ENCODE assay signal across 11 cellular contexts in genomic region chr5:177430146-177430951, GRCh38. TPM values are rescaled to one million over a fixed set of nuclear protein-coding genes. Genes with fewer than 3 reads are reported as not detected.
DNase-seq lines count a peak whose midpoint lies in the region; TF ChIP-seq lines count a peak whose summit lies in the region.
"Had no signal": no experiment of that assay in that cellular context is flagged by ENCODE, and none has a peak within 500 bp of the region (broad histone marks: within the 10 kb centered on the region; RNA-seq: fewer than 3 reads in every experiment).

No MANE protein-coding gene starts in this region.

- no peak for TF ChIP-seq POLR2A in transverse colon (IDR thresholded peaks at IDR 0.05)
- TF ChIP-seq POLR2A in tibial nerve (IDR thresholded peaks at IDR 0.05), result no peak
- no peak for TF ChIP-seq POLR2A in ovary (IDR thresholded peaks at IDR 0.05)

- no peaks in the 10 kb centered on the region for H3K9me3 Mint-ChIP-seq in activated naive CD4-positive, alpha-beta T cell treated with anti-CD3 and anti-CD28 coated beads, Interleukin-2, amount 50 U/mL, for 24 hours
- H3K9me3 Mint-ChIP-seq in endodermal cell, result no peaks in the 10 kb centered on the region

- no peak for DNase-seq in activated naive CD4-positive, alpha-beta T cell treated with Interleukin-2 at 50 U/mL for 16 hours
- peak; percentile 56 to 65 for DNase-seq in SJCRH30
- peak; percentile 41 for DNase-seq in endodermal cell
- peak; percentile 66 for DNase-seq in transverse colon
- DNase-seq in tibial nerve (ENCODE audit: low spot score in 2 of 2), result no peak
- DNase-seq in HT-29 (ENCODE audit: low spot score), result no peak
- DNase-seq in ovary, result no peak
- DNase-seq: left ventricle myocardium inferior had no signal

- H3K9ac ChIP-seq in endodermal cell (ENCODE audit: extremely low read depth, low read length, poor library complexity, severe bottlenecking), result no peak overlapping the region

- TF ChIP-seq CTCF in endodermal cell (conservative IDR thresholded peaks at IDR 0.05), result no peak
- no peak for TF ChIP-seq CTCF in transverse colon (IDR thresholded peaks at IDR 0.05)
- no peak for TF ChIP-seq CTCF in tibial nerve (IDR thresholded peaks at IDR 0.05)
- TF ChIP-seq CTCF in ovary (IDR thresholded peaks at IDR 0.05), result no peak

- intact Hi-C loops in transverse colon (cut with DNase I; ENCODE audit: low total_unique reads), result no loop called here
- intact Hi-C loops in ovary (cut with DNase I), result no loop called here

- H3K4me3 Mint-ChIP-seq in activated naive CD4-positive, alpha-beta T cell treated with anti-CD3 and anti-CD28 coated beads, Interleukin-2, amount 50 U/mL, for 24 hours, result peak overlapping the region; percentile 93
- no peak overlapping the region for H3K4me3 Mint-ChIP-seq in endodermal cell

- 92 to 93% methylated on average over 12 to 26 of the region's 26 CpGs for WGBS in endodermal cell (ENCODE audit: insufficient coverage in 1 of 2, insufficient read length in 1 of 2), 2 experiments
- WGBS in transverse colon (ENCODE audit: low coverage in 1 of 2), 2 donors, result 92% methylated on average over 21 of the region's 26 CpGs; no CpG with 5 or more reads in 1 of the 2 donors
- 84% methylated on average over 25 to 26 of the region's 26 CpGs for WGBS in tibial nerve, 2 donors
- WGBS in ovary, 3 donors, result 89 to 91% (median 90%) methylated on average over 24 to 26 of the region's 26 CpGs

- H3K36me3 Mint-ChIP-seq in activated naive CD4-positive, alpha-beta T cell treated with anti-CD3 and anti-CD28 coated beads, Interleukin-2, amount 50 U/mL, for 24 hours, result peaks cover 10% of the 10 kb centered on the region
- H3K36me3 Mint-ChIP-seq in endodermal cell (ENCODE audit: low read depth), result peaks cover 18% of the 10 kb centered on the region

- peaks cover 74% of the 10 kb centered on the region for H3K4me1 Mint-ChIP-seq in activated naive CD4-positive, alpha-beta T cell treated with anti-CD3 and anti-CD28 coated beads, Interleukin-2, amount 50 U/mL, for 24 hours
- H3K4me1 Mint-ChIP-seq in endodermal cell, result peaks cover 9% of the 10 kb centered on the region

- peak overlapping the region; percentile 59 for H3K27ac Mint-ChIP-seq in activated naive CD4-positive, alpha-beta T cell treated with anti-CD3 and anti-CD28 coated beads, Interleukin-2, amount 50 U/mL, for 24 hours
- H3K27ac Mint-ChIP-seq in endodermal cell, result no peak overlapping the region

- H3K36me3 ChIP-seq in SJCRH30 (peaks cover 31% of the 10 kb centered on the region), endodermal cell (ENCODE audit: control insufficient read depth, insufficient read depth, low read length) (peaks cover 20% of the 10 kb centered on the region), transverse colon (peaks cover 0 to 29% (median 16%) of the 10 kb centered on the region in 4 donors), tibial nerve (peaks cover 0 to 54% (median 31%) of the 10 kb centered on the region in 3 donors), ovary (no peaks in the 10 kb centered on the region)

- no peak overlapping the region for H3K4me3 ChIP-seq in SJCRH30
- no peak overlapping the region for H3K4me3 ChIP-seq in endodermal cell (ENCODE audit: low read length)
- H3K4me3 ChIP-seq in transverse colon, result no peak overlapping the region
- H3K4me3 ChIP-seq in tibial nerve, result no peak overlapping the region
- H3K4me3 ChIP-seq in ovary, result no peak overlapping the region
- H3K4me3 ChIP-seq: ascending aorta, left ventricle myocardium inferior had no signal

- in situ Hi-C loops in transverse colon (cut with MboI; ENCODE audit: low pct_ligation_motif_present in 1 of 4, low pct_unique_long_range_greater_than_20kb in 1 of 4, low sequenced_read_pairs in 3 of 4), result no loop called here

- H3K27ac ChIP-seq in SJCRH30 (peak overlapping the region; percentile 37), endodermal cell (ENCODE audit: low read depth, low read length) (no peak overlapping the region), transverse colon (peak overlapping the region; percentile 51 to 97 (median 92)), tibial nerve (peak overlapping the region in 1 of 4 donors; percentile 68), ovary (no peak overlapping the region)
- H3K27ac ChIP-seq: ascending aorta had no signal

- no peaks in the 10 kb centered on the region for H3K27me3 ChIP-seq in SJCRH30
- no peaks in the 10 kb centered on the region for H3K27me3 ChIP-seq in endodermal cell (ENCODE audit: control insufficient read depth, insufficient read depth, low read length, poor library complexity, severe bottlenecking)
- H3K27me3 ChIP-seq in transverse colon, result no peaks in the 10 kb centered on the region
- H3K27me3 ChIP-seq in tibial nerve, result no peaks in the 10 kb centered on the region
- no peaks in the 10 kb centered on the region for H3K27me3 ChIP-seq in ovary
- H3K27me3 ChIP-seq: ascending aorta had no signal

- no peaks in the 10 kb centered on the region for H3K9me3 ChIP-seq in SJCRH30 (replicated peaks)
- H3K9me3 ChIP-seq in endodermal cell (ENCODE audit: control insufficient read depth, low read length), result no peaks in the 10 kb centered on the region
- no peaks in the 10 kb centered on the region for H3K9me3 ChIP-seq in transverse colon
- H3K9me3 ChIP-seq in tibial nerve, result no peaks in the 10 kb centered on the region
- H3K9me3 ChIP-seq in ovary, result no peaks in the 10 kb centered on the region
- H3K9me3 ChIP-seq: ascending aorta, left ventricle myocardium inferior had no signal

- no peaks in the 10 kb centered on the region for H3K27me3 Mint-ChIP-seq in activated naive CD4-positive, alpha-beta T cell treated with anti-CD3 and anti-CD28 coated beads, Interleukin-2, amount 50 U/mL, for 24 hours
- no peaks in the 10 kb centered on the region for H3K27me3 Mint-ChIP-seq in endodermal cell (ENCODE audit: insufficient read depth)

- TF ChIP-seq EP300 in transverse colon (IDR thresholded peaks at IDR 0.05; ENCODE audit: low read depth) (no peak), tibial nerve (IDR thresholded peaks at IDR 0.05) (no peak), ovary (IDR thresholded peaks at IDR 0.05) (no peak)

- H3K4me1 ChIP-seq in SJCRH30 (peaks cover 22% of the 10 kb centered on the region), endodermal cell (ENCODE audit: control insufficient read depth, insufficient read depth, low read length) (no peaks in the 10 kb centered on the region), transverse colon (peaks cover 33 to 43% (median 34%) of the 10 kb centered on the region in 4 donors), tibial nerve (peaks cover 0 to 55% (median 43%) of the 10 kb centered on the region in 4 donors), ovary (ENCODE audit: insufficient read depth) (peaks cover 11% of the 10 kb centered on the region)

RNA-seq across cellular contexts. Expression of gene GRK6, which starts 3.9 kb away (rescaled TPM):
- total RNA-seq in SJCRH30 (2014; rRNA removed; shearing (Covaris generic)), result 45.1 and 48.4 TPM in 2 replicates
- total RNA-seq in endodermal cell (10 to 100 TPM; 51.6 to 66.8 TPM), transverse colon (10 to 100 TPM; 21.5 to 40.5 (median 36.4) TPM), tibial nerve (10 to 100 TPM; 19.4 to 26.4 (median 23.2) TPM), ovary (10 to 100 TPM; 13.6 to 30.3 (median 21.7) TPM)
- polyA plus RNA-seq in endodermal cell (2013, experiment 1 of 2), result 31.2 TPM
- polyA plus RNA-seq in endodermal cell (2013, experiment 2 of 2), result 29.2 TPM
- 87.7 and 94.2 TPM in 2 replicates for total RNA-seq in HT-29 (2014; rRNA removed; shearing (Covaris generic))
- 10 to 100 TPM in 1 of 2 donors, 1 to 10 TPM in 1; 5.9 to 15.3 TPM for polyA plus RNA-seq in ovary

RNA-seq across cellular contexts. Expression of gene PRR7, which starts 16.3 kb away (rescaled TPM):
- 6.4 TPM in 2 replicates for total RNA-seq in SJCRH30 (2014; rRNA removed; shearing (Covaris generic))
- 1 to 10 TPM; 4.7 to 8.0 TPM for total RNA-seq in endodermal cell
- 8.2 TPM for polyA plus RNA-seq in endodermal cell (2013, experiment 1 of 2)
- polyA plus RNA-seq in endodermal cell (2013, experiment 2 of 2), result 8.7 TPM
- total RNA-seq in transverse colon, result 1 to 10 TPM in 3 of 4 donors, not detected in 1; 2.1 to 5.0 (median 2.5) TPM
- 10 to 100 TPM in 1 of 4 donors, 1 to 10 TPM in 3; 5.1 to 11.2 (median 7.5) TPM for total RNA-seq in tibial nerve
- total RNA-seq in HT-29 (2014; rRNA removed; shearing (Covaris generic)), result 69.3 and 86.7 TPM in 2 replicates
- total RNA-seq in ovary, result 10 to 100 TPM in 1 of 7 donors, 1 to 10 TPM in 5, under 1 TPM in 1; 0.66 to 11.4 (median 2.1) TPM
- polyA plus RNA-seq in ovary, result under 1 TPM in 1 of 2 donors, not detected in 1; 0.51 TPM

RNA-seq across cellular contexts. Expression of gene F12, which starts 21.0 kb away (rescaled TPM):
- total RNA-seq in SJCRH30 (2014; rRNA removed; shearing (Covaris generic)), result 5.9 and 6.5 TPM in 2 replicates
- total RNA-seq in endodermal cell (1 to 10 TPM in 1 of 2 donors, under 1 TPM in 1; 0.95 to 2.9 TPM), transverse colon (10 to 100 TPM in 1 of 4 donors, 1 to 10 TPM in 3; 2.6 to 20.1 (median 5.6) TPM), tibial nerve (1 to 10 TPM in 1 of 4 donors, under 1 TPM in 1, not detected in 2; 0.59 to 4.5 TPM), ovary (1 to 10 TPM in 1 of 7 donors, under 1 TPM in 1, not detected in 5; 0.28 to 1.7 TPM)
- polyA plus RNA-seq in endodermal cell (2013, experiment 1 of 2), result 0.75 TPM
- 0.46 TPM for polyA plus RNA-seq in endodermal cell (2013, experiment 2 of 2)
- total RNA-seq in HT-29 (2014; rRNA removed; shearing (Covaris generic)), result 52.9 TPM in 2 replicates
- not detected for polyA plus RNA-seq in ovary
- total RNA-seq: ascending aorta, left ventricle myocardium inferior had no signal

RNA-seq across cellular contexts. Expression of gene PFN3, which starts 29.9 kb away (rescaled TPM):
- not detected in 2 replicates for total RNA-seq in SJCRH30 (2014; rRNA removed; shearing (Covaris generic))
- total RNA-seq in endodermal cell, result not detected
- polyA plus RNA-seq in endodermal cell (2013, experiment 1 of 2), result not detected
- polyA plus RNA-seq in endodermal cell (2013, experiment 2 of 2), result not detected
- not detected for total RNA-seq in transverse colon
- total RNA-seq in tibial nerve, result not detected
- total RNA-seq in HT-29 (2014; rRNA removed; shearing (Covaris generic)), result not detected in 2 replicates
- total RNA-seq in ovary, result not detected
- polyA plus RNA-seq in ovary, result not detected
- total RNA-seq: ascending aorta, left ventricle myocardium inferior had no signal
- polyA plus RNA-seq: BJ had no signal

RNA-seq across cellular contexts. Expression of gene DBN1, which starts 43.1 kb away (rescaled TPM):
- total RNA-seq in SJCRH30 (2014; rRNA removed; shearing (Covaris generic)), result 239 and 265 TPM in 2 replicates
- total RNA-seq in endodermal cell, result 100 to 1,000 TPM; 322 to 383 TPM
- 285 TPM for polyA plus RNA-seq in endodermal cell (2013, experiment 1 of 2)
- 272 TPM for polyA plus RNA-seq in endodermal cell (2013, experiment 2 of 2)
- 100 to 1,000 TPM in 1 of 4 donors, 10 to 100 TPM in 3; 10.1 to 201 (median 17.4) TPM for total RNA-seq in transverse colon
- 100 to 1,000 TPM in 3 of 4 donors, 10 to 100 TPM in 1; 89.8 to 139 (median 111) TPM for total RNA-seq in tibial nerve
- total RNA-seq in HT-29 (2014; rRNA removed; shearing (Covaris generic)), result 11.3 and 12.9 TPM in 2 replicates
- total RNA-seq in ovary, result 10 to 100 TPM; 35.1 to 91.6 (median 57.0) TPM
- 10 to 100 TPM; 18.4 to 55.4 TPM for polyA plus RNA-seq in ovary

Comparison
In these comparisons a context has a peak if more than half of its experiments do, and no peak if none do; other contexts are left out.
1. DNase-seq: peak in SJCRH30 (2 of 2), endodermal cell (single experiment) and transverse colon (single experiment); none in activated naive CD4-positive, alpha-beta T cell treated with Interleukin-2 at 50 U/mL for 16 hours (single experiment), tibial nerve (0 of 2), HT-29 (single experiment) and ovary (0 of 5).
2. H3K27ac ChIP-seq: peak in SJCRH30 (single experiment) and transverse colon (4 of 4); none in endodermal cell (single experiment) and ovary (0 of 2).